Comparison of ENCODE assay signal across 8 cellular contexts in the genomic region with DNA sequence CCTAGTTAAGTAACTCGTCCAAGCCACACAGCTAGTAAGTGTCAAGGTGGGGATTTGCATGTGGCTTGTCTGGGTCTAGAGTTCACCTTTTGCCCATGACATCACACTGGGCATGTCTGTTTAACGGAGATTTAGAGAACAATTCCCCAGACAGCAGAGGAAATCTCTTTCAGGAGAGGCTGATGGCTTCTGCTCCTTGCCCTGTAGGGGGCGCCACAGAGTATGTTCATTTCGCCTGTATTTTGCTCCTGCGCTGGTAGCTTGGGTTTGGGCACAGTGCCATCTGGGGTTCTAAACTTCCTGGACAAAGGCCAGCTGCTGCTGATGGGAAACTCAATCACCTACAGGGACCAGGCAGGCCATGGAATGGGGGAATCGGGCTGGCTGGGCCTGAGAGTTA. TPM values are rescaled to one million over a fixed set of nuclear protein-coding genes. Genes with fewer than 3 reads are reported as not detected.
DNase-seq lines count a peak whose midpoint lies in the region; ATAC-seq, FAIRE-seq and TF ChIP-seq lines count a peak whose summit lies in the region.

No MANE protein-coding gene starts in this region.

- H3K4me1 Mint-ChIP-seq in activated CD4-positive, alpha-beta T cell treated with anti-CD3 and anti-CD28 coated beads, Interleukin-2, amount 10 ng/mL, durations not matched to agents 24 days and 14 days, result no peaks in the 10 kb centered on the region
- no peaks in the 10 kb centered on the region for H3K4me1 Mint-ChIP-seq in immature natural killer cell

- in situ Hi-C loops in GM13976 (cut with MboI; ENCODE audit: low sequenced_read_pairs, unreplicated experiment), result no loop called here

- no peak for FAIRE-seq in urothelium cell line (lab: Jason Lieb, UNC)

- peaks cover 8% of the 10 kb centered on the region for H3K27me3 Mint-ChIP-seq in activated CD4-positive, alpha-beta T cell treated with anti-CD3 and anti-CD28 coated beads, Interleukin-2, amount 10 ng/mL, durations not matched to agents 24 days and 14 days
- H3K27me3 Mint-ChIP-seq in immature natural killer cell (ENCODE audit: low read depth in 3 of 3), result peaks cover 0 to 3% (median 0%) of the 10 kb centered on the region in 3 donors

- no peak for DNase-seq in AG10803 (ENCODE audit: low read depth)
- DNase-seq in GM13976 (ENCODE audit: low spot score), result peak; percentile 43
- DNase-seq in activated CD4-positive, alpha-beta T cell treated with anti-CD3 and anti-CD28 coated beads, Interleukin-2, amount 10 ng/mL, durations not matched to agents 24 days and 14 days, result peak; percentile 71
- peak in 2 of 3 donors; percentile 6 to 20 for DNase-seq in immature natural killer cell
- DNase-seq in SW 1271 (lab: John Stamatoyannopoulos, UW), result no peak
- no peak for DNase-seq in medulla oblongata (ENCODE audit: extremely low spot score)
- DNase-seq in urothelium cell line (ENCODE audit: low spot score), result no peak

- H3K4me3 Mint-ChIP-seq in activated CD4-positive, alpha-beta T cell treated with anti-CD3 and anti-CD28 coated beads, Interleukin-2, amount 10 ng/mL, durations not matched to agents 24 days and 14 days, result no peak overlapping the region
- H3K4me3 Mint-ChIP-seq in immature natural killer cell, result no peak overlapping the region

- H3K9me3 Mint-ChIP-seq in activated CD4-positive, alpha-beta T cell treated with anti-CD3 and anti-CD28 coated beads, Interleukin-2, amount 10 ng/mL, durations not matched to agents 24 days and 14 days, result no peaks in the 10 kb centered on the region
- no peaks in the 10 kb centered on the region for H3K9me3 Mint-ChIP-seq in immature natural killer cell

- H3K27ac Mint-ChIP-seq in activated CD4-positive, alpha-beta T cell treated with anti-CD3 and anti-CD28 coated beads, Interleukin-2, amount 10 ng/mL, durations not matched to agents 24 days and 14 days, result no peak overlapping the region
- no peak overlapping the region for H3K27ac Mint-ChIP-seq in immature natural killer cell

- intact Hi-C loops in activated CD4-positive, alpha-beta T cell treated with anti-CD3 and anti-CD28 coated beads, Interleukin-2, amount 10 ng/mL, durations not matched to agents 24 days and 14 days (cut with micrococcal nuclease), result no loop called here

- H3K36me3 Mint-ChIP-seq in activated CD4-positive, alpha-beta T cell treated with anti-CD3 and anti-CD28 coated beads, Interleukin-2, amount 10 ng/mL, durations not matched to agents 24 days and 14 days (ENCODE audit: low read depth), result no peaks in the 10 kb centered on the region
- H3K36me3 Mint-ChIP-seq in immature natural killer cell, result no peaks in the 10 kb centered on the region

- peak; percentile 39 for TF ChIP-seq CTCF in AG10803 (conservative IDR thresholded peaks at IDR 0.05; ENCODE audit: low read length)
- TF ChIP-seq CTCF in GM13976 (IDR thresholded peaks at IDR 0.05; ENCODE audit: borderline replicate concordance, control extremely low read depth, extremely low read depth, insufficient read depth, missing control alignments), result peak; percentile 33

- no peak overlapping the region for H3K4me3 ChIP-seq in AG10803 (ENCODE audit: low read length)

- no peak for ATAC-seq in HG02840 (IDR thresholded peaks at IDR 0.05; ENCODE audit: low FRiP score, unreplicated experiment)

RNA-seq across cellular contexts. Expression of a gene that starts 20.4 kb away (rescaled TPM):
- total RNA-seq in activated CD4-positive, alpha-beta T cell treated with anti-CD3 and anti-CD28 coated beads, Interleukin-2, amount 10 ng/mL, durations not matched to agents 24 days and 14 days, result 0.12 TPM in 1 of 2 replicates, not detected in the other
- not detected for polyA plus RNA-seq in immature natural killer cell

RNA-seq across cellular contexts. Expression of a gene that starts 31.8 kb away (rescaled TPM):
- total RNA-seq in activated CD4-positive, alpha-beta T cell treated with anti-CD3 and anti-CD28 coated beads, Interleukin-2, amount 10 ng/mL, durations not matched to agents 24 days and 14 days, result not detected in 2 replicates
- 1 to 10 TPM; 1.2 to 5.3 (median 5.2) TPM for polyA plus RNA-seq in immature natural killer cell

Comparison
In these comparisons a context has a peak if more than half of its experiments do, and no peak if none do; other contexts are left out.
1. DNase-seq: peak in GM13976 (single experiment), activated CD4-positive, alpha-beta T cell treated with anti-CD3 and anti-CD28 coated beads, Interleukin-2, amount 10 ng/mL, durations not matched to agents 24 days and 14 days (single experiment) and immature natural killer cell (2 of 3); none in AG10803 (single experiment), SW 1271 (0 of 2), medulla oblongata (single experiment) and urothelium cell line (single experiment).